ENCODE assay signal across 8 cellular contexts in the genomic region with DNA sequence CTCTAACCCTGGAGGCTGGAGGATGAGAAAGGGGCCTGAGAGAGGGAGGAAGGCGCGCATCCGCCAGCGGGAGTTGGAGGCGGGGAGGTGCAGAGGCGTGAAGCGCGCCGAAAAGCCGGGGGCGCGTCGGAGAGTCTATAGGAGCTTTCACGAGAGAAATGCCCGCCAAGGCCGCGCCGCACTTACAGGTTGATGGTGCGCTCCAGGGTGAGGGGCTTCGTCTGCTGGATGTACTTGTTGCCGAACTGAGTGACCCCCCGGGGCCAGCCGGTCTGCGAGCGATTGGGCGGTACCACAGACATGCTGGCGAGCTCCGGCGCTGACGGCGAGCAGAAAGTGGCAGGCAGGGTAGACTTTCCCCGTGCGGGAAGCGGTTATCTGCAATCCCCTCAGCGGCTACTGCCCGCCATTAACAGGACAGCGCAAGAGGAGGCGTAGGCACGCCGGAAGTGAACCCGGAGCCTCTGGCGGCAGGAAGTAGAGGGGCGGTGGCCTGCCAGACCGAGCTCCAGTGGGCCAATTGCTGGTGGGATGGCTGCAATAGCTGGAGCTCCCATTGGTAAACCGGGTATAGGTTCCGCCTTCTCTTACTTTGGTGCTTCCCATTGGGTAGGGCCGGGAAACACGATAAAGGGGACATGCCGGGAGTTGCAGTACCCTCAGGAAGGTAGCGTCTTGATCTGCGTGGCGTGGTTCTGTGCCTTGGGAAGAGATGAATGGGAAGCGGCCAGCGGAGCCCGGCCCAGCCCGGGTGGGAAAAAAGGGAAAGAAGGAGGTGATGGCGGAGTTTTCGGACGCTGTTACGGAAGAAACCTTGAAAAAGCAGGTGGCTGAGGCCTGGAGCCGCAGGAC. TPM values are rescaled to one million over a fixed set of nuclear protein-coding genes. Genes with fewer than 3 reads are reported as not detected.
A peak's percentile ranks its signal among the peaks of the same experiment; 100 is the strongest.
DNase-seq lines count a peak whose midpoint lies in the region; ATAC-seq and TF ChIP-seq lines count a peak whose summit lies in the region.

NUDT21 (minus strand) TSS at position 432 of the 852 bp plus-strand sequence; CDS start at position 302, 130 bp downstream.
OGFOD1 (plus strand) TSS at position 654 of the 852 bp plus-strand sequence; CDS start at position 713, 59 bp downstream.

- peaks cover 14% of the 10 kb centered on the region for H3K4me1 ChIP-seq in ovary (ENCODE audit: insufficient read depth)
- peaks cover 22 to 24% of the 10 kb centered on the region in 2 donors for H3K4me1 ChIP-seq in thyroid gland

- WGBS in ovary, 3 donors: 0 to 1% (median 1%) methylated on average over 61 of the region's 61 CpGs
- whole genome bisulfite sequencing in thyroid gland, 2 donors: 1 to 2% methylated on average over 49 to 59 of the region's 61 CpGs

- intact Hi-C loops in Right ventricle myocardium inferior (cut with DNase I): no loop called here
- intact Hi-C loops in ovary (cut with DNase I): no loop called here
- intact Hi-C loops in thyroid gland (cut with DNase I): no loop called here

- DNase-seq in GM12865 (ENCODE audit: low read depth): peak; percentile 97
- peak; percentile 85 for DNase-seq in NCI-H1417 treated with DMSO at 0.1 percent for 48 hours (lab: John Stamatoyannopoulos, UW)
- DNase-seq in SW480 (ENCODE audit: low spot score): peak; percentile 99
- DNase-seq in activated naive CD8-positive, alpha-beta T cell treated with anti-CD3 and anti-CD28 coated beads, Interleukin-2, amount 50 U/mL, for 24 hours: peak; percentile 86
- peak; percentile 96 for DNase-seq in Right ventricle myocardium inferior (ENCODE audit: missing footprints)
- peak; percentile 90 to 93 (median 91) for DNase-seq in ovary
- peak; percentile 95 to 96 for DNase-seq in thyroid gland

- H3K36me3 Mint-ChIP-seq in activated naive CD8-positive, alpha-beta T cell treated with anti-CD3 and anti-CD28 coated beads, Interleukin-2, amount 50 U/mL, for 24 hours (ENCODE audit: low read depth): peaks cover 47% of the 10 kb centered on the region

- H3K4me3 Mint-ChIP-seq in activated naive CD8-positive, alpha-beta T cell treated with anti-CD3 and anti-CD28 coated beads, Interleukin-2, amount 50 U/mL, for 24 hours: peak within 1 kb of the TSS; percentile 96

- no peaks in the 10 kb centered on the region for H3K27me3 ChIP-seq in ovary
- no peaks in the 10 kb centered on the region for H3K27me3 ChIP-seq in thyroid gland

- H3K4me3 ChIP-seq in GM12865 (ENCODE audit: low read depth, low read length): peak within 1 kb of the TSS; percentile 99
- H3K4me3 ChIP-seq in ovary: peak within 1 kb of the TSS; percentile 62
- H3K4me3 ChIP-seq in thyroid gland (replicated peaks in 1 of 3): peak within 1 kb of the TSS; percentile 50 to 99 (median 86)

- H3K27me3 Mint-ChIP-seq in activated naive CD8-positive, alpha-beta T cell treated with anti-CD3 and anti-CD28 coated beads, Interleukin-2, amount 50 U/mL, for 24 hours: no peaks in the 10 kb centered on the region

- TF ChIP-seq CTCF in GM12865 (IDR thresholded peaks at IDR 0.05; ENCODE audit: insufficient read depth, low read depth, low read length, missing control alignments): no peak
- no peak for TF ChIP-seq CTCF in ovary (IDR thresholded peaks at IDR 0.05)
- TF ChIP-seq CTCF in thyroid gland (IDR thresholded peaks at IDR 0.05): no peak

- no peak for TF ChIP-seq EP300 in ovary (IDR thresholded peaks at IDR 0.05)

- H3K27ac ChIP-seq in ovary (peak within 1 kb of the TSS in 1 of 2 donors; percentile 66), thyroid gland (peak within 1 kb of the TSS; percentile 55 to 71 (median 71))

- H3K9me3 Mint-ChIP-seq in activated naive CD8-positive, alpha-beta T cell treated with anti-CD3 and anti-CD28 coated beads, Interleukin-2, amount 50 U/mL, for 24 hours: no peaks in the 10 kb centered on the region

- TF ChIP-seq POLR2A in ovary (IDR thresholded peaks at IDR 0.05) (peak; percentile 56), thyroid gland (IDR thresholded peaks at IDR 0.05) (peak in 1 of 2 donors; percentile 87)

- peak within 1 kb of the TSS; percentile 93 for H3K27ac Mint-ChIP-seq in activated naive CD8-positive, alpha-beta T cell treated with anti-CD3 and anti-CD28 coated beads, Interleukin-2, amount 50 U/mL, for 24 hours

- no peaks in the 10 kb centered on the region for H3K9me3 ChIP-seq in ovary
- no peaks in the 10 kb centered on the region for H3K9me3 ChIP-seq in thyroid gland

- H3K36me3 ChIP-seq in ovary (no peaks in the 10 kb centered on the region), thyroid gland (peaks cover 4 to 8% of the 10 kb centered on the region in 2 donors)

- peaks cover 57% of the 10 kb centered on the region for H3K4me1 Mint-ChIP-seq in activated naive CD8-positive, alpha-beta T cell treated with anti-CD3 and anti-CD28 coated beads, Interleukin-2, amount 50 U/mL, for 24 hours

- ATAC-seq in HG02763 (IDR thresholded peaks at IDR 0.05; ENCODE audit: unreplicated experiment) (peak; percentile 98), Right ventricle myocardium inferior (peak; percentile 100)
- peak; percentile 99 for ATAC-seq in activated naive CD8-positive, alpha-beta T cell treated with anti-CD3 and anti-CD28 coated beads, Interleukin-2, amount 50 U/mL, for 24 hours

RNA-seq across cellular contexts. Expression of gene NUDT21, which starts in this region (rescaled TPM):
- 61.9 TPM for total RNA-seq in Right ventricle myocardium inferior
- total RNA-seq in ovary: 100 to 1,000 TPM in 5 of 7 donors, 10 to 100 TPM in 2; 46.0 to 163 (median 130) TPM
- 10 to 100 TPM; 40.8 to 64.7 TPM for polyA plus RNA-seq in ovary
- total RNA-seq in thyroid gland: 100 to 1,000 TPM in 1 of 4 donors, 10 to 100 TPM in 3; 55.0 to 120 (median 68.2) TPM

RNA-seq across cellular contexts. Expression of gene OGFOD1, which starts in this region (rescaled TPM):
- total RNA-seq in Right ventricle myocardium inferior (30.6 TPM), ovary (10 to 100 TPM in 6 of 7 donors, 1 to 10 TPM in 1; 8.1 to 45.2 (median 28.9) TPM), thyroid gland (10 to 100 TPM; 28.4 to 75.3 (median 58.7) TPM)
- polyA plus RNA-seq in ovary: 10 to 100 TPM; 12.2 to 36.4 TPM
